In genomic region chr3:74613060-74613459, GRCh38 we compare ENCODE assay signal across 1 cellular context.
TF ChIP-seq lines count a peak whose summit lies in the region.

No MANE protein-coding gene starts in this region.

TF ChIP-seq in GM23338, 12 proteins besides CTCF, POLR2A, EP300 and RAD21 (continued from another document):
- TF ChIP-seq ZNF462 (CRISPR knock-in tag; IDR thresholded peaks at IDR 0.05) (no peak), ZNF331 (CRISPR knock-in tag; IDR thresholded peaks at IDR 0.05; ENCODE audit: low read depth) (no peak), STAT1 (IDR thresholded peaks at IDR 0.05; ENCODE audit: unreplicated experiment) (no peak), JUNB (IDR thresholded peaks at IDR 0.05; ENCODE audit: unreplicated experiment) (no peak), EZH2 (IDR thresholded peaks at IDR 0.05; ENCODE audit: low read depth, unreplicated experiment) (no peak), EZH2phosphoT487 (IDR thresholded peaks at IDR 0.05; ENCODE audit: unreplicated experiment) (no peak)
- TF ChIP-seq, protein P1, sequence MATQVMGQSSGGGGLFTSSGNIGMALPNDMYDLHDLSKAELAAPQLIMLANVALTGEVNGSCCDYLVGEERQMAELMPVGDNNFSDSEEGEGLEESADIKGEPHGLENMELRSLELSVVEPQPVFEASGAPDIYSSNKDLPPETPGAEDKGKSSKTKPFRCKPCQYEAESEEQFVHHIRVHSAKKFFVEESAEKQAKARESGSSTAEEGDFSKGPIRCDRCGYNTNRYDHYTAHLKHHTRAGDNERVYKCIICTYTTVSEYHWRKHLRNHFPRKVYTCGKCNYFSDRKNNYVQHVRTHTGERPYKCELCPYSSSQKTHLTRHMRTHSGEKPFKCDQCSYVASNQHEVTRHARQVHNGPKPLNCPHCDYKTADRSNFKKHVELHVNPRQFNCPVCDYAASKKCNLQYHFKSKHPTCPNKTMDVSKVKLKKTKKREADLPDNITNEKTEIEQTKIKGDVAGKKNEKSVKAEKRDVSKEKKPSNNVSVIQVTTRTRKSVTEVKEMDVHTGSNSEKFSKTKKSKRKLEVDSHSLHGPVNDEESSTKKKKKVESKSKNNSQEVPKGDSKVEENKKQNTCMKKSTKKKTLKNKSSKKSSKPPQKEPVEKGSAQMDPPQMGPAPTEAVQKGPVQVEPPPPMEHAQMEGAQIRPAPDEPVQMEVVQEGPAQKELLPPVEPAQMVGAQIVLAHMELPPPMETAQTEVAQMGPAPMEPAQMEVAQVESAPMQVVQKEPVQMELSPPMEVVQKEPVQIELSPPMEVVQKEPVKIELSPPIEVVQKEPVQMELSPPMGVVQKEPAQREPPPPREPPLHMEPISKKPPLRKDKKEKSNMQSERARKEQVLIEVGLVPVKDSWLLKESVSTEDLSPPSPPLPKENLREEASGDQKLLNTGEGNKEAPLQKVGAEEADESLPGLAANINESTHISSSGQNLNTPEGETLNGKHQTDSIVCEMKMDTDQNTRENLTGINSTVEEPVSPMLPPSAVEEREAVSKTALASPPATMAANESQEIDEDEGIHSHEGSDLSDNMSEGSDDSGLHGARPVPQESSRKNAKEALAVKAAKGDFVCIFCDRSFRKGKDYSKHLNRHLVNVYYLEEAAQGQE (IDR thresholded peaks at IDR 0.05; ENCODE audit: unreplicated experiment): no peak
- TF ChIP-seq, protein P2, sequence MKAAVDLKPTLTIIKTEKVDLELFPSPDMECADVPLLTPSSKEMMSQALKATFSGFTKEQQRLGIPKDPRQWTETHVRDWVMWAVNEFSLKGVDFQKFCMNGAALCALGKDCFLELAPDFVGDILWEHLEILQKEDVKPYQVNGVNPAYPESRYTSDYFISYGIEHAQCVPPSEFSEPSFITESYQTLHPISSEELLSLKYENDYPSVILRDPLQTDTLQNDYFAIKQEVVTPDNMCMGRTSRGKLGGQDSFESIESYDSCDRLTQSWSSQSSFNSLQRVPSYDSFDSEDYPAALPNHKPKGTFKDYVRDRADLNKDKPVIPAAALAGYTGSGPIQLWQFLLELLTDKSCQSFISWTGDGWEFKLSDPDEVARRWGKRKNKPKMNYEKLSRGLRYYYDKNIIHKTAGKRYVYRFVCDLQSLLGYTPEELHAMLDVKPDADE (IDR thresholded peaks at IDR 0.05): no peak
